In the genomic region with DNA sequence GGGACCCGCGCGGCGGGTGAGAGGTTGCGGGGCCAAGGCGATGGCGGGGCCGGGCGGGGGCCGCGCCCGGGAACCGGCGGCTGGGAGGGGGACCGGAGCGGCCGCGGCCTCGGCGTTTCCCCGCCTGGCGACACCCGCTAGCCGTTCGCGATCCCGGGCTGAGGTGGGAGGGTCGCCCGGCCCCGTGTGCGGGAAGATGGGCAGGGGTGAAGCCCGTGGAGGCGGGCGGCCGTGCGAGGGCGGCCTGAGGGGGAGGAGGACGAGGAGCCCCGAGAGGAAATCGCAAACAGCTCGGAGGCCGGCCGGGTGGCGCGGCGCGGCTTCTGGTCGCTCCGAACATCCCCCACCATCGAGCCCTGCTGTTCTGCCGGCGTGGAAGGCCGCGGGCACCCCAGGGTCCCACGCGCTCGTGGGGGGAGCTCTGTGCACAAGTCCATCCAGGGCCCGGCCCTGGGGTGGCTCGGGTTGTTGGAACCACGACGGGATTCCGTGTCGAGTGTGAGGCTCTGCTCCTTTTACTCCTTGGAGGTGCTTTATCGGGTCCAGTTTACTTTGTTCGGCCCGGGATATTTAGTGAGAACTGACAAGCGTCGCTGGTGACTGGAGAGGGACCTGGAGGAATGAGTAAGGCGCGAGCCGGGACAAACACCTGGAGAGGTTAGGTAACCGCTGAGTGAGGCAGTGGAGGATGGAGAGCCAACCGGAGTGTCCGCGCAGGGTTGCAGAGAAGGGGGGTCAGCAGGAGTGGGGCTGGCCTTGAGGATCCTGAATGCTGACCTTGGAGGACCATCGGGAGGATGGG, we compare ENCODE assay signal across 8 cellular contexts.
DNase-seq lines count a peak whose midpoint lies in the region; ATAC-seq and TF ChIP-seq lines count a peak whose summit lies in the region.

No MANE protein-coding gene starts in this region.

- in situ Hi-C loops in astrocyte of the cerebellum (cut with HindIII; ENCODE audit: low sequenced_read_pairs), result no loop called here

- TF ChIP-seq CTCF in astrocyte of the cerebellum (IDR thresholded peaks at IDR 0.05; ENCODE audit: low read depth, low read length, missing control alignments), result no peak
- no peak for TF ChIP-seq CTCF in retinal pigment epithelial cell (conservative IDR thresholded peaks at IDR 0.05; ENCODE audit: low read depth, low read length)

- ATAC-seq in GM19372 (IDR thresholded peaks at IDR 0.05; ENCODE audit: low read depth, unreplicated experiment), result peak; percentile 35
- ATAC-seq in HG03457 (IDR thresholded peaks at IDR 0.05; ENCODE audit: unreplicated experiment), result peak; percentile 27

- DNase-seq in C1 segment of cervical spinal cord (lab: John Stamatoyannopoulos, UW), result peak in 9 of 14 donors; percentile 40 to 79 (median 51)
- DNase-seq in SW480 (ENCODE audit: low spot score), result peak; percentile 52
- no peak for DNase-seq in astrocyte of the cerebellum (ENCODE audit: low read depth)
- peak in 36 of 51 donors; percentile 14 to 68 (median 46) for DNase-seq in hypothalamus (lab: John Stamatoyannopoulos, UW)
- DNase-seq in retinal pigment epithelial cell (ENCODE audit: low read depth), result no peak
- DNase-seq in NCI-H1436 (lab: John Stamatoyannopoulos, UW), result no peak

- H3K4me3 ChIP-seq in astrocyte of the cerebellum (ENCODE audit: low read depth, low read length), result peak overlapping the region; percentile 58
- H3K4me3 ChIP-seq in retinal pigment epithelial cell (ENCODE audit: low read length), result peak overlapping the region; percentile 73

Comparison
In these comparisons a context has a peak if more than half of its experiments do, and no peak if none do; other contexts are left out.
1. DNase-seq: peak in C1 segment of cervical spinal cord (9 of 14), SW480 (single experiment) and hypothalamus (36 of 51); none in astrocyte of the cerebellum (single experiment), retinal pigment epithelial cell (single experiment) and NCI-H1436 (single experiment).